16 cellular contexts compared by ENCODE assay signal in genomic region chr6:44665143-44665542, GRCh38.
DNase-seq lines count a peak whose midpoint lies in the region; ATAC-seq and TF ChIP-seq lines count a peak whose summit lies in the region.
"Had no signal": no experiment of that assay in that cellular context is flagged by ENCODE, and none has a peak within 500 bp of the region (broad histone marks: within the 10 kb centered on the region; RNA-seq: fewer than 3 reads in every experiment).

No MANE protein-coding gene starts in this region.

- H3K27ac ChIP-seq in HUES64 (ENCODE audit: low read depth, low read length) (peak overlapping the region; percentile 63), smooth muscle cell (ENCODE audit: low read depth) (peak overlapping the region; percentile 86), caudate nucleus (ENCODE audit: low read depth, low read length) (no peak overlapping the region)

- H3K4me3 Mint-ChIP-seq in activated T-helper 17 cell treated with anti-CD3 and anti-CD28 coated beads, Interleukin-2, amount 50 U/mL, for 72 hours: no peak overlapping the region
- peak overlapping the region; percentile 9 for H3K4me3 Mint-ChIP-seq in mesothelial cell of epicardium

- H3K27ac Mint-ChIP-seq in activated T-helper 17 cell treated with anti-CD3 and anti-CD28 coated beads, Interleukin-2, amount 50 U/mL, for 72 hours: peak overlapping the region; percentile 41
- peak overlapping the region; percentile 13 for H3K27ac Mint-ChIP-seq in mesothelial cell of epicardium

- DNase-seq in mesothelial cell of epicardium (ENCODE audit: low spot score in 2 of 2, unreplicated experiment in 2 of 2) (no peak), smooth muscle cell (lab: John Stamatoyannopoulos, UW; ENCODE audit: unreplicated experiment) (no peak), NCI-H1436 (lab: John Stamatoyannopoulos, UW) (no peak), HEK293T (ENCODE audit: extremely low spot score) (no peak), caudate nucleus (lab: John Stamatoyannopoulos, UW) (no peak)
- DNase-seq: COR-L47, DMS153, HCEC 1CT, NCI-H2029 treated with DMSO at 0.1 percent for 48 hours, NCI-H510A, Right ventricle myocardium superior had no signal

- CTCF ChIA-PET in HEK293T (lab: Yijun Ruan, JAX): interaction anchor here (0.6 to 1.8 kb wide), 3 partner anchors 9 to 72 kb away, joined by 3 to 5 read pairs (median 4); no protein-coding TSS in a partner anchor

- no peak for ATAC-seq in activated T-helper 17 cell treated with anti-CD3 and anti-CD28 coated beads, Interleukin-2, amount 50 U/mL, for 72 hours (replicated peaks)
- no peak for ATAC-seq in GM21723 (IDR thresholded peaks at IDR 0.05; ENCODE audit: unreplicated experiment)
- ATAC-seq: K562, Panc1 had no signal

- H3K4me2 ChIP-seq in smooth muscle cell: peak overlapping the region; percentile 47

- H3K9me3 Mint-ChIP-seq in activated T-helper 17 cell treated with anti-CD3 and anti-CD28 coated beads, Interleukin-2, amount 50 U/mL, for 72 hours: no peaks in the 10 kb centered on the region
- H3K9me3 Mint-ChIP-seq in mesothelial cell of epicardium: no peaks in the 10 kb centered on the region

- H3K9ac ChIP-seq in HUES64 (ENCODE audit: low read depth, low read length): 0 out of 2 replicates have a peak overlapping the region, but pooled peaks have one; percentile 13
- H3K9ac ChIP-seq in smooth muscle cell (ENCODE audit: low read depth): peak overlapping the region; percentile 60

- peaks cover 12% of the 10 kb centered on the region for H3K4me1 Mint-ChIP-seq in activated T-helper 17 cell treated with anti-CD3 and anti-CD28 coated beads, Interleukin-2, amount 50 U/mL, for 72 hours
- peaks cover 84% of the 10 kb centered on the region for H3K4me1 Mint-ChIP-seq in mesothelial cell of epicardium

- H3K27me3 ChIP-seq in HUES64 (ENCODE audit: insufficient read depth, low read length) (no peaks in the 10 kb centered on the region), smooth muscle cell (ENCODE audit: low read depth) (no peaks in the 10 kb centered on the region)

- POLR2A ChIA-PET in HEK293T (lab: Yijun Ruan, JAX): no interaction called here

- no peaks in the 10 kb centered on the region for H3K79me2 ChIP-seq in smooth muscle cell (ENCODE audit: low read depth)

- H3K4me3 ChIP-seq in HUES64 (ENCODE audit: low read length) (no peak overlapping the region), smooth muscle cell (no peak overlapping the region)
- H3K4me3 ChIP-seq: K562 had no signal

- peaks cover 3% of the 10 kb centered on the region for H3K27me3 Mint-ChIP-seq in activated T-helper 17 cell treated with anti-CD3 and anti-CD28 coated beads, Interleukin-2, amount 50 U/mL, for 72 hours
- H3K27me3 Mint-ChIP-seq in mesothelial cell of epicardium (ENCODE audit: low read depth): peaks cover 35% of the 10 kb centered on the region

- 93% methylated on average over 3 of the region's 3 CpGs for WGBS in HUES64
- WGBS in smooth muscle cell (ENCODE audit: low lambda C conversion rate): 86% methylated on average over 3 of the region's 3 CpGs

- no peak overlapping the region for H2AFZ ChIP-seq in smooth muscle cell (ENCODE audit: low read depth)

- no peaks in the 10 kb centered on the region for H3K36me3 Mint-ChIP-seq in activated T-helper 17 cell treated with anti-CD3 and anti-CD28 coated beads, Interleukin-2, amount 50 U/mL, for 72 hours (ENCODE audit: low read depth)
- no peaks in the 10 kb centered on the region for H3K36me3 Mint-ChIP-seq in mesothelial cell of epicardium

- TF ChIP-seq CTCF in mesothelial cell of epicardium (IDR thresholded peaks at IDR 0.05; ENCODE audit: unreplicated experiment): no peak
- TF ChIP-seq CTCF in smooth muscle cell (IDR thresholded peaks at IDR 0.05; ENCODE audit: borderline replicate concordance, insufficient read depth, poor library complexity, severe bottlenecking): no peak

- H3K9me3 ChIP-seq in HUES64 (ENCODE audit: insufficient read depth, low read depth, low read length): no peaks in the 10 kb centered on the region
- no peaks in the 10 kb centered on the region for H3K9me3 ChIP-seq in smooth muscle cell (replicated peaks; ENCODE audit: low read depth)

- H3F3A ChIP-seq in smooth muscle cell (ENCODE audit: low read depth): peaks cover 55% of the 10 kb centered on the region

- no peaks in the 10 kb centered on the region for H4K20me1 ChIP-seq in smooth muscle cell (ENCODE audit: low read depth)

- H3K4me1 ChIP-seq in HUES64 (ENCODE audit: insufficient read depth, low read length): peaks cover 85% of the 10 kb centered on the region
- H3K4me1 ChIP-seq in smooth muscle cell (ENCODE audit: low read depth): peaks cover 65% of the 10 kb centered on the region

- H3K36me3 ChIP-seq in HUES64 (ENCODE audit: insufficient read depth, low read length) (no peaks in the 10 kb centered on the region), smooth muscle cell (ENCODE audit: low read depth) (no peaks in the 10 kb centered on the region)

TF ChIP-seq in HEK293T, 16 proteins besides CTCF, POLR2A, EP300 and RAD21:
- no peak for TF ChIP-seq FOXA1 (IDR thresholded peaks at IDR 0.05)
- no peak for TF ChIP-seq CTBP1 (IDR thresholded peaks at IDR 0.05; ENCODE audit: borderline replicate concordance)
- no peak for TF ChIP-seq PKNOX1 (IDR thresholded peaks at IDR 0.05)
- TF ChIP-seq FOXM1 (IDR thresholded peaks at IDR 0.05; ENCODE audit: borderline replicate concordance): no peak
- no peak for TF ChIP-seq SP1 (IDR thresholded peaks at IDR 0.05)
- TF ChIP-seq TARDBP (IDR thresholded peaks at IDR 0.05): no peak
- TF ChIP-seq BHLHE40 (IDR thresholded peaks at IDR 0.05; ENCODE audit: borderline replicate concordance): no peak
- TF ChIP-seq ARNT (IDR thresholded peaks at IDR 0.05): no peak
- no peak for TF ChIP-seq SUZ12 (IDR thresholded peaks at IDR 0.05)
- no peak for TF ChIP-seq NFRKB (IDR thresholded peaks at IDR 0.05)
- no peak for TF ChIP-seq LEF1 (IDR thresholded peaks at IDR 0.05; ENCODE audit: borderline replicate concordance)
- TF ChIP-seq ZNF384 (IDR thresholded peaks at IDR 0.05): no peak
- TF ChIP-seq HDGF (IDR thresholded peaks at IDR 0.05; ENCODE audit: borderline replicate concordance): no peak
- TF ChIP-seq L3MBTL2 (conservative IDR thresholded peaks at IDR 0.05): no peak
- TF ChIP-seq FOXK2 (IDR thresholded peaks at IDR 0.05): no peak
- no peak for TF ChIP-seq ELF4 (IDR thresholded peaks at IDR 0.05)
